26 cellular contexts compared by ENCODE assay signal in genomic region chr3:127209840-127210653, GRCh38. TPM values are rescaled to one million over a fixed set of nuclear protein-coding genes. Genes with fewer than 3 reads are reported as not detected.
DNase-seq lines count a peak whose midpoint lies in the region; ATAC-seq, FAIRE-seq and TF ChIP-seq lines count a peak whose summit lies in the region.
"Had no signal": no experiment of that assay in that cellular context is flagged by ENCODE, and none has a peak within 500 bp of the region (broad histone marks: within the 10 kb centered on the region; RNA-seq: fewer than 3 reads in every experiment).

No MANE protein-coding gene starts in this region.

- WGBS in sigmoid colon, 2 donors: 77 to 79% methylated on average over 14 of the region's 14 CpGs

- DNase-seq in NCI-H82 (lab: John Stamatoyannopoulos, UW): peak; percentile 40
- no peak for DNase-seq in NCI-H82 treated with DMSO at 0.1 percent for 48 hours (lab: John Stamatoyannopoulos, UW; ENCODE audit: unreplicated experiment)
- DNase-seq in H7: peak; percentile 56
- DNase-seq in bronchial epithelial cell (ENCODE audit: low read depth): no peak
- peak; percentile 37 for DNase-seq in sigmoid colon
- no peak for DNase-seq in HAP-1 (ENCODE audit: low spot score in 2 of 2)
- DNase-seq: activated CD4-positive, alpha-beta T cell treated with anti-CD3 and anti-CD28 coated beads for 48 hours; activated naive CD8-positive, alpha-beta T cell treated with anti-CD3 and anti-CD28 coated beads for 36 hours; CD8-positive, alpha-beta T cell; DND-41; left cardiac atrium; mesenchymal stem cell; naive thymus-derived CD8-positive, alpha-beta T cell; NCI-H1694; NCI-H446 had no signal

- no peak for TF ChIP-seq POLR2A in sigmoid colon (IDR thresholded peaks at IDR 0.05)

- ATAC-seq in HG03342 (IDR thresholded peaks at IDR 0.05; ENCODE audit: unreplicated experiment) (no peak), GM21737 (IDR thresholded peaks at IDR 0.05; ENCODE audit: unreplicated experiment) (no peak)
- ATAC-seq: activated T-helper 17 cell treated with anti-CD3 and anti-CD28 coated beads, Interleukin-2, amount 50 U/mL, for 72 hours; CD8-positive, alpha-beta T cell; left cardiac atrium; naive thymus-derived CD8-positive, alpha-beta T cell; stimulated activated effector memory CD8-positive, alpha-beta T cell treated with anti-CD3 and anti-CD28 coated beads, Interleukin-12 subunit alpha, Interleukin-12 subunit beta, amount 100 ng/mL, for 72 hours had no signal

- intact Hi-C loops in sigmoid colon (cut with DNase I): no loop called here

- no peak for TF ChIP-seq EP300 in sigmoid colon (IDR thresholded peaks at IDR 0.05)

- no peaks in the 10 kb centered on the region for H3K9me3 ChIP-seq in sigmoid colon
- H3K9me3 ChIP-seq in HAP-1: no peaks in the 10 kb centered on the region

- FAIRE-seq in bronchial epithelial cell (lab: Jason Lieb, UNC): peak; percentile 13

- H3K36me3 ChIP-seq in H7 (replicated peaks; ENCODE audit: control insufficient read depth, insufficient read depth, low read length) (no peaks in the 10 kb centered on the region), bronchial epithelial cell (ENCODE audit: control insufficient read depth, insufficient read depth, low read length) (no peaks in the 10 kb centered on the region), sigmoid colon (no peaks in the 10 kb centered on the region), HAP-1 (replicated peaks) (no peaks in the 10 kb centered on the region)

- H3K27ac ChIP-seq in sigmoid colon: no peak overlapping the region
- H3K27ac ChIP-seq: HL-60, parathyroid adenoma, RWPE1 had no signal

- no peak for TF ChIP-seq CTCF in bronchial epithelial cell (IDR thresholded peaks at IDR 0.05; ENCODE audit: insufficient read depth, low read length, severe bottlenecking)
- TF ChIP-seq CTCF in sigmoid colon (IDR thresholded peaks at IDR 0.05): no peak

- in situ Hi-C loops in HAP-1 (cut with MboI; ENCODE audit: low sequenced_read_pairs): no loop called here

- H3K27me3 ChIP-seq in H7 (ENCODE audit: control insufficient read depth, insufficient read depth, low read length) (no peaks in the 10 kb centered on the region; the same call in 1 of the 2 replicates), bronchial epithelial cell (ENCODE audit: control insufficient read depth, insufficient read depth, low read length) (no peaks in the 10 kb centered on the region), sigmoid colon (peaks cover 0 to 31% (median 8%) of the 10 kb centered on the region in 3 donors), HAP-1 (ENCODE audit: low read depth) (peaks cover 4% of the 10 kb centered on the region)

- no peaks in the 10 kb centered on the region for H3K4me1 ChIP-seq in sigmoid colon
- no peaks in the 10 kb centered on the region for H3K4me1 ChIP-seq in HAP-1
- H3K4me1 ChIP-seq: parathyroid adenoma had no signal

- no peak overlapping the region for H3K4me3 ChIP-seq in H7 (ENCODE audit: insufficient read depth, low read depth, low read length)
- no peak overlapping the region for H3K4me3 ChIP-seq in bronchial epithelial cell (ENCODE audit: low read depth, low read length)
- no peak overlapping the region for H3K4me3 ChIP-seq in sigmoid colon
- H3K4me3 ChIP-seq in HAP-1: no peak overlapping the region

RNA-seq across cellular contexts. Expression of gene PRR23E, which starts 17.1 kb away (rescaled TPM):
- not detected in 2 replicates for total RNA-seq in H7 (2014; rRNA removed; shearing (Covaris generic))
- total RNA-seq in bronchial epithelial cell: not detected in 2 replicates
- total RNA-seq in sigmoid colon: not detected
- polyA plus RNA-seq in sigmoid colon: not detected
- total RNA-seq: activated naive CD8-positive, alpha-beta T cell treated with anti-CD3 and anti-CD28 coated beads for 36 hours; activated T-helper 17 cell treated with anti-CD3 and anti-CD28 coated beads, Interleukin-2, amount 50 U/mL, for 72 hours; CD8-positive, alpha-beta T cell; fibroblast of lung; glomerular endothelial cell; left cardiac atrium; MCF 10A; naive thymus-derived CD8-positive, alpha-beta T cell; temporal lobe had no signal
- polyA plus RNA-seq: fibroblast of lung; naive thymus-derived CD8-positive, alpha-beta T cell had no signal

Comparison
In these comparisons a context has a peak if more than half of its experiments do, and no peak if none do; other contexts are left out.
1. DNase-seq: peak in NCI-H82 (single experiment), H7 (single experiment) and sigmoid colon (single experiment); none in NCI-H82 treated with DMSO at 0.1 percent for 48 hours (single experiment), bronchial epithelial cell (single experiment) and HAP-1 (0 of 2).